11 cellular contexts compared by ENCODE assay signal in genomic region chr2:235639885-235640284, GRCh38.
DNase-seq lines count a peak whose midpoint lies in the region; ATAC-seq and TF ChIP-seq lines count a peak whose summit lies in the region.
"Had no signal": no experiment of that assay in that cellular context is flagged by ENCODE, and none has a peak within 500 bp of the region (broad histone marks: within the 10 kb centered on the region; RNA-seq: fewer than 3 reads in every experiment).

No MANE protein-coding gene starts in this region.

- H3K27ac ChIP-seq in right cardiac atrium (ENCODE audit: low read length) (peak overlapping the region; percentile 63), duodenal mucosa (ENCODE audit: low read depth, low read length) (peak overlapping the region; percentile 57), psoas muscle (peak overlapping the region; percentile 65), ovary (no peak overlapping the region)

- no peaks in the 10 kb centered on the region for H3K36me3 Mint-ChIP-seq in activated T-cell treated with anti-CD3 and anti-CD28 coated beads, Interleukin-2, amount 50 U/mL, for 4 hours (ENCODE audit: insufficient read depth)
- H3K36me3 Mint-ChIP-seq: natural killer cell treated with Interleukin-12 subunit alpha and Interleukin-12 subunit beta and Interleukin-15 and Interleukin-18, amount 100 ng/mL, for 72 hours had no signal

- H3K4me1 Mint-ChIP-seq in activated T-cell treated with anti-CD3 and anti-CD28 coated beads, Interleukin-2, amount 50 U/mL, for 4 hours (ENCODE audit: low read depth): no peaks in the 10 kb centered on the region

- no peaks in the 10 kb centered on the region for H3K9me3 Mint-ChIP-seq in activated T-cell treated with anti-CD3 and anti-CD28 coated beads, Interleukin-2, amount 50 U/mL, for 4 hours
- H3K9me3 Mint-ChIP-seq: natural killer cell treated with Interleukin-12 subunit alpha and Interleukin-12 subunit beta and Interleukin-15 and Interleukin-18, amount 100 ng/mL, for 72 hours had no signal

- ATAC-seq in right cardiac atrium: no peak
- no peak for ATAC-seq in left ventricle myocardium superior
- no peak for ATAC-seq in psoas muscle
- ATAC-seq in activated T-cell treated with anti-CD3 and anti-CD28 coated beads, Interleukin-2, amount 50 U/mL, for 4 hours: no peak
- ATAC-seq: natural killer cell treated with Interleukin-12 subunit alpha and Interleukin-12 subunit beta and Interleukin-15 and Interleukin-18, amount 100 ng/mL, for 72 hours had no signal

- H3K9me3 ChIP-seq in right cardiac atrium (ENCODE audit: control insufficient read depth, low read length): no peaks in the 10 kb centered on the region
- H3K9me3 ChIP-seq in duodenal mucosa (ENCODE audit: control insufficient read depth in 1 of 2, low read length in 2 of 2): no peaks in the 10 kb centered on the region
- no peaks in the 10 kb centered on the region for H3K9me3 ChIP-seq in psoas muscle
- no peaks in the 10 kb centered on the region for H3K9me3 ChIP-seq in ovary

- TF ChIP-seq EP300 in ovary (IDR thresholded peaks at IDR 0.05): no peak

- H3K4me3 ChIP-seq in right cardiac atrium (ENCODE audit: low read length) (no peak overlapping the region), duodenal mucosa (ENCODE audit: low read depth in 1 of 2, low read length in 2 of 2) (no peak overlapping the region), psoas muscle (no peak overlapping the region), ovary (no peak overlapping the region)

- DNase-seq in right cardiac atrium (no peak), left ventricle myocardium superior (no peak), psoas muscle (no peak), GM10248 (ENCODE audit: extremely low spot score) (no peak), ovary (no peak), DMS153 (lab: John Stamatoyannopoulos, UW) (no peak)
- no peak for DNase-seq in activated T-cell treated with anti-CD3 and anti-CD28 coated beads, Interleukin-2, amount 50 U/mL, for 4 hours
- DNase-seq: GF-D8; stimulated activated naive CD4-positive, alpha-beta T cell treated with Interleukin-2 at 50 U/mL for 16 hours had no signal

- 57% methylated on average over 2 of the region's 2 CpGs for WGBS in right cardiac atrium
- WGBS in psoas muscle, 3 donors: 80 to 92% (median 85%) methylated on average over 2 of the region's 2 CpGs
- WGBS in ovary, 3 donors: 76 to 87% (median 78%) methylated on average over 2 of the region's 2 CpGs

- peaks cover 22% of the 10 kb centered on the region for H3K27me3 Mint-ChIP-seq in activated T-cell treated with anti-CD3 and anti-CD28 coated beads, Interleukin-2, amount 50 U/mL, for 4 hours (ENCODE audit: low read depth)

- H3K36me3 ChIP-seq in duodenal mucosa (ENCODE audit: control insufficient read depth in 1 of 2, insufficient read depth in 2 of 2, low read length in 2 of 2): no peaks in the 10 kb centered on the region
- H3K36me3 ChIP-seq in psoas muscle (ENCODE audit: insufficient read depth in 1 of 2, low read depth in 1 of 2): no peaks in the 10 kb centered on the region
- H3K36me3 ChIP-seq in ovary: no peaks in the 10 kb centered on the region

- no peak overlapping the region for H3K4me3 Mint-ChIP-seq in activated T-cell treated with anti-CD3 and anti-CD28 coated beads, Interleukin-2, amount 50 U/mL, for 4 hours
- H3K4me3 Mint-ChIP-seq: natural killer cell treated with Interleukin-12 subunit alpha and Interleukin-12 subunit beta and Interleukin-15 and Interleukin-18, amount 100 ng/mL, for 72 hours had no signal

- POLR2A ChIA-PET in GM10248 (lab: Yijun Ruan, JAX): no interaction called here

- no peak for TF ChIP-seq POLR2A in ovary (IDR thresholded peaks at IDR 0.05)

- no peaks in the 10 kb centered on the region for H3K27me3 ChIP-seq in right cardiac atrium (ENCODE audit: control insufficient read depth, insufficient read depth)
- no peaks in the 10 kb centered on the region for H3K27me3 ChIP-seq in duodenal mucosa (ENCODE audit: control insufficient read depth in 1 of 2, insufficient read depth in 2 of 2, low read length in 2 of 2)
- no peaks in the 10 kb centered on the region for H3K27me3 ChIP-seq in psoas muscle (ENCODE audit: insufficient read depth in 3 of 3, low read length in 2 of 3)
- H3K27me3 ChIP-seq in ovary: no peaks in the 10 kb centered on the region

- peaks cover 17% of the 10 kb centered on the region for H3K4me1 ChIP-seq in right cardiac atrium (ENCODE audit: control insufficient read depth, insufficient read depth, low read length)
- peaks cover 37 to 58% of the 10 kb centered on the region in 2 donors for H3K4me1 ChIP-seq in duodenal mucosa (ENCODE audit: control insufficient read depth in 1 of 2, insufficient read depth in 2 of 2, low read length in 2 of 2)
- H3K4me1 ChIP-seq in psoas muscle: peaks cover 40% of the 10 kb centered on the region
- peaks cover 6% of the 10 kb centered on the region for H3K4me1 ChIP-seq in ovary (ENCODE audit: insufficient read depth)

- TF ChIP-seq CTCF in psoas muscle (IDR thresholded peaks at IDR 0.05) (no peak), GM10248 (IDR thresholded peaks at IDR 0.05; ENCODE audit: control extremely low read depth, extremely low read depth, low read depth, missing control alignments) (no peak), ovary (IDR thresholded peaks at IDR 0.05) (no peak)

- peak overlapping the region in 1 of 2 donors; percentile 44 for H3K9ac ChIP-seq in duodenal mucosa (ENCODE audit: low read depth in 1 of 2, low read length in 2 of 2)

- intact Hi-C loops in right cardiac atrium (cut with DNase I) (loop anchor here in 1 of 4 donors (5.0 kb wide), 1 partner anchor 348 kb away; no protein-coding TSS in a partner anchor), left ventricle myocardium superior (cut with micrococcal nuclease) (no loop called here), psoas muscle (cut with DNase I) (no loop called here), ovary (cut with DNase I) (no loop called here)

- CTCF ChIA-PET in GM10248 (lab: Yijun Ruan, JAX): interaction anchor here (1.4 to 2.0 kb wide), 3 partner anchors 10 to 1095 kb away, joined by 3 to 6 read pairs (median 3); no protein-coding TSS in a partner anchor

Comparison
In these comparisons a context has a peak if more than half of its experiments do, and no peak if none do; other contexts are left out.
1. H3K27ac ChIP-seq: peak in right cardiac atrium (single experiment), duodenal mucosa (single experiment) and psoas muscle (single experiment); none in ovary (0 of 2).